3 cellular contexts compared by ENCODE assay signal in genomic region chrX:149039057-149039456, GRCh38.
TF ChIP-seq lines count a peak whose summit lies in the region.

No MANE protein-coding gene starts in this region.

TF ChIP-seq in HepG2, 621 proteins besides CTCF, POLR2A, EP300 and RAD21:
- no peak for TF ChIP-seq ZNF879 (CRISPR knock-in tag; IDR thresholded peaks at IDR 0.05)
- TF ChIP-seq RELA (CRISPR knock-in tag; IDR thresholded peaks at IDR 0.05), result no peak
- TF ChIP-seq EHMT2 (IDR thresholded peaks at IDR 0.05; ENCODE audit: borderline replicate concordance, low read depth, low read length), result no peak
- TF ChIP-seq MAFK (conservative IDR thresholded peaks at IDR 0.05 in 1 of 2, IDR thresholded peaks at IDR 0.05 in 1 of 2; ENCODE audit: low read length in 2 of 2), result peak; percentile 35 to 73; a peak in 2 of 4 replicates
- TF ChIP-seq MAFF (IDR thresholded peaks at IDR 0.05; ENCODE audit: low read depth, low read length), result peak; percentile 51; the same call in 1 of the 2 replicates
- TF ChIP-seq TCF12 (IDR thresholded peaks at IDR 0.05), result no peak
- TF ChIP-seq TCF12 (CRISPR knock-in tag; IDR thresholded peaks at IDR 0.05), result no peak
- no peak for TF ChIP-seq SIX1 (CRISPR knock-in tag; IDR thresholded peaks at IDR 0.05; ENCODE audit: borderline replicate concordance)
- TF ChIP-seq GATA4 (IDR thresholded peaks at IDR 0.05; ENCODE audit: borderline replicate concordance, low read depth), result no peak
- no peak for TF ChIP-seq HOXA3 (CRISPR knock-in tag; IDR thresholded peaks at IDR 0.05)
- no peak for TF ChIP-seq HCFC1 (IDR thresholded peaks at IDR 0.05; ENCODE audit: low read depth, low read length)
TF ChIP-seq in HepG2: peak in this region for 2.

TF ChIP-seq in IMR-90, 13 proteins besides CTCF, POLR2A, EP300 and RAD21:
- no peak for TF ChIP-seq CHD1 (IDR thresholded peaks at IDR 0.05; ENCODE audit: low read depth, low read length)
- no peak for TF ChIP-seq SMC3 (IDR thresholded peaks at IDR 0.05; ENCODE audit: low read depth, low read length)
- peak; percentile 71 for TF ChIP-seq MAFK (IDR thresholded peaks at IDR 0.05; ENCODE audit: low read depth, low read length)

TF ChIP-seq in K562, 482 proteins besides CTCF, POLR2A, EP300 and RAD21:
- TF ChIP-seq ZNF217 (CRISPR knock-in tag; IDR thresholded peaks at IDR 0.05) (no peak), EWSR1 (IDR thresholded peaks at IDR 0.05; ENCODE audit: borderline replicate concordance, low read depth, partially characterized antibody) (no peak), MCM5 (IDR thresholded peaks at IDR 0.05; ENCODE audit: low read depth) (no peak), RBM17 (IDR thresholded peaks at IDR 0.05; ENCODE audit: borderline replicate concordance, low read depth, low read length) (no peak), SMARCA5 (IDR thresholded peaks at IDR 0.05) (no peak), GTF3C2 (IDR thresholded peaks at IDR 0.05; ENCODE audit: borderline replicate concordance, extremely low read depth, insufficient read length) (no peak), MAFG (tag; conservative IDR thresholded peaks at IDR 0.05) (0 out of 2 replicates have a peak, but pooled peaks have one; percentile 11), ARID3B (CRISPR knock-in tag; IDR thresholded peaks at IDR 0.05; ENCODE audit: borderline replicate concordance) (no peak), DPF2 (IDR thresholded peaks at IDR 0.05) (no peak)
TF ChIP-seq in K562: peak in this region for 1.
